ENCODE assay signal across 8 cellular contexts in genomic region chr2:208266641-208267335, GRCh38.
DNase-seq lines count a peak whose midpoint lies in the region; ATAC-seq and TF ChIP-seq lines count a peak whose summit lies in the region.

No MANE protein-coding gene starts in this region.

- H3K79me2 ChIP-seq in OCI-LY3 (ENCODE audit: low read length) = peaks cover 39% of the 10 kb centered on the region

- peak overlapping the region; percentile 84 for H3K27ac ChIP-seq in OCI-LY3 (ENCODE audit: low read length)
- H3K27ac ChIP-seq in neutrophil = peak overlapping the region; percentile 94

- H3K36me3 ChIP-seq in GM06990 (ENCODE audit: control insufficient read depth, insufficient read depth, low read length) = no peaks in the 10 kb centered on the region
- no peaks in the 10 kb centered on the region for H3K36me3 ChIP-seq in OCI-LY3 (replicated peaks; ENCODE audit: low read depth, low read length)
- H3K36me3 ChIP-seq in endocrine pancreas (ENCODE audit: control insufficient read depth, insufficient read depth, low read length) = no peaks in the 10 kb centered on the region
- H3K36me3 ChIP-seq in neutrophil = peaks cover 5% of the 10 kb centered on the region

- peaks cover 26% of the 10 kb centered on the region for H4K20me1 ChIP-seq in OCI-LY3 (ENCODE audit: insufficient read depth, low read length)

- H3K9me3 ChIP-seq in OCI-LY3 (ENCODE audit: insufficient read depth, low read length) = no peaks in the 10 kb centered on the region
- no peaks in the 10 kb centered on the region for H3K9me3 ChIP-seq in endocrine pancreas (ENCODE audit: control insufficient read depth, low read length)
- no peaks in the 10 kb centered on the region for H3K9me3 ChIP-seq in neutrophil

- TF ChIP-seq CTCF in GM06990 (IDR thresholded peaks at IDR 0.05; ENCODE audit: insufficient read depth, low read length, poor library complexity, severe bottlenecking) = no peak
- no peak for TF ChIP-seq CTCF in OCI-LY3 (IDR thresholded peaks at IDR 0.05; ENCODE audit: low read depth, low read length)
- no peak for TF ChIP-seq CTCF in neutrophil (IDR thresholded peaks at IDR 0.05)

- H3K4me1 ChIP-seq in OCI-LY3 (ENCODE audit: low read length) (peaks cover 25% of the 10 kb centered on the region), endocrine pancreas (ENCODE audit: control insufficient read depth, insufficient read depth, low read length) (peaks cover 7% of the 10 kb centered on the region), neutrophil (ENCODE audit: control insufficient read depth in 1 of 2, insufficient read depth in 1 of 2, low read depth in 1 of 2, low read length in 1 of 2) (peaks cover 39% of the 10 kb centered on the region in 2 experiments)

- H3K9ac ChIP-seq in OCI-LY3 (ENCODE audit: low read length) (peak overlapping the region; percentile 81), endocrine pancreas (ENCODE audit: control insufficient read depth, insufficient read depth, low read length) (peak overlapping the region; percentile 79)

- H3K4me3 ChIP-seq in GM06990 (replicated peaks; ENCODE audit: low read depth, low read length) (peak overlapping the region; percentile 85), OCI-LY3 (ENCODE audit: low read length) (peak overlapping the region; percentile 94), endocrine pancreas (ENCODE audit: control insufficient read depth, insufficient read depth, low read length) (peak overlapping the region; percentile 96), neutrophil (ENCODE audit: low read depth in 1 of 2, low read length in 1 of 2) (peak overlapping the region; percentile 87 to 90)

- DNase-seq in GM06990 (ENCODE audit: extremely low read depth, insufficient read length) (no peak), cerebellar cortex (ENCODE audit: low spot score) (no peak), ecto neural progenitor cell (ENCODE audit: low spot score) (no peak)
- no peak for DNase-seq in activated CD8-positive, alpha-beta memory T cell treated with anti-CD3 and anti-CD28 coated beads, Interleukin-2, amount 50 U/mL, for 48 hours

- H3K4me2 ChIP-seq in OCI-LY3 (ENCODE audit: low read length) = peak overlapping the region; percentile 90

- H3K27me3 ChIP-seq in GM06990 (replicated peaks; ENCODE audit: control insufficient read depth, insufficient read depth, low read length) (no peaks in the 10 kb centered on the region), OCI-LY3 (ENCODE audit: low read depth, low read length) (no peaks in the 10 kb centered on the region), endocrine pancreas (ENCODE audit: control insufficient read depth, insufficient read depth, low read length) (no peaks in the 10 kb centered on the region), neutrophil (no peaks in the 10 kb centered on the region)

- peak; percentile 3 for ATAC-seq in GM21825 (IDR thresholded peaks at IDR 0.05; ENCODE audit: unreplicated experiment)

- no peak overlapping the region for H2AFZ ChIP-seq in OCI-LY3 (ENCODE audit: low read depth, low read length)
